Comparison of ENCODE assay signal across 23 cellular contexts in genomic region chr13:82976499-82976898, GRCh38.
DNase-seq lines count a peak whose midpoint lies in the region; TF ChIP-seq lines count a peak whose summit lies in the region.
"Had no signal": no experiment of that assay in that cellular context is flagged by ENCODE, and none has a peak within 500 bp of the region (broad histone marks: within the 10 kb centered on the region; RNA-seq: fewer than 3 reads in every experiment).

No MANE protein-coding gene starts in this region.

- TF ChIP-seq CTCF in C4-2B (conservative IDR thresholded peaks at IDR 0.05): peak; percentile 37
- peak; percentile 26 for TF ChIP-seq CTCF in LNCAP (IDR thresholded peaks at IDR 0.05)
- peak; percentile 77 for TF ChIP-seq CTCF in chondrocyte (IDR thresholded peaks at IDR 0.05)
- no peak for TF ChIP-seq CTCF in neural cell (IDR thresholded peaks at IDR 0.05; ENCODE audit: poor library complexity, severe bottlenecking)
- peak in 1 of 2 donors; percentile 36 for TF ChIP-seq CTCF in mammary epithelial cell (conservative IDR thresholded peaks at IDR 0.05 in 1 of 2, IDR thresholded peaks at IDR 0.05 in 1 of 2; ENCODE audit: extremely low read depth in 1 of 2, insufficient read depth in 1 of 2, low read depth in 1 of 2, low read length in 2 of 2)

- H3K79me2 ChIP-seq in neural cell (replicated peaks; ENCODE audit: insufficient read depth, low read length) (no peaks in the 10 kb centered on the region), mammary epithelial cell (ENCODE audit: insufficient read depth, low read length) (no peaks in the 10 kb centered on the region)
- H3K79me2 ChIP-seq: parathyroid adenoma had no signal

- H3K9me3 ChIP-seq in neural cell (ENCODE audit: low read length) (no peaks in the 10 kb centered on the region), mammary epithelial cell (replicated peaks; ENCODE audit: insufficient read depth, low read length) (no peaks in the 10 kb centered on the region)

- H4K20me1 ChIP-seq in neural cell (ENCODE audit: insufficient read depth) (no peaks in the 10 kb centered on the region), mammary epithelial cell (ENCODE audit: insufficient read depth, low read length) (no peaks in the 10 kb centered on the region)

- H3K4me1 ChIP-seq in mammary epithelial cell (ENCODE audit: insufficient read depth, low read length): no peaks in the 10 kb centered on the region
- H3K4me1 ChIP-seq: parathyroid adenoma had no signal

- BruUV-seq in mammary epithelial cell (replicated peaks; lab: Mats Ljungman, UMichigan): no TSS peak

- H3K9me3 Mint-ChIP-seq in chondrocyte (ENCODE audit: low read depth): no peaks in the 10 kb centered on the region

- H3K27me3 Mint-ChIP-seq in chondrocyte (ENCODE audit: low read depth): no peaks in the 10 kb centered on the region
- H3K27me3 Mint-ChIP-seq: activated naive CD8-positive, alpha-beta T cell treated with anti-CD3 and anti-CD28 coated beads, Interleukin-2, amount 10 ng/mL, durations not matched to agents 7 days and 5 days; activated T-helper 17 cell treated with anti-CD3 and anti-CD28 coated beads, Interleukin-2, amount 50 U/mL, for 72 hours; CD4-positive, alpha-beta memory T cell had no signal

- TF ChIP-seq RAD21 in neural cell (conservative IDR thresholded peaks at IDR 0.05): peak; percentile 18

- H3K27me3 ChIP-seq in neural cell (ENCODE audit: insufficient read depth, low read depth, low read length) (no peaks in the 10 kb centered on the region), mammary epithelial cell (ENCODE audit: insufficient read depth, low read length) (no peaks in the 10 kb centered on the region)

- H3K36me3 ChIP-seq in neural cell (ENCODE audit: insufficient read depth, low read length) (no peaks in the 10 kb centered on the region), mammary epithelial cell (ENCODE audit: insufficient read depth, low read length) (no peaks in the 10 kb centered on the region)
- H3K36me3 ChIP-seq: WERI-Rb-1 had no signal

- H3K27ac ChIP-seq in C4-2B (no peak overlapping the region), neural cell (ENCODE audit: low read length) (peak overlapping the region; percentile 18), mammary epithelial cell (ENCODE audit: insufficient read depth, low read depth, low read length) (no peak overlapping the region)
- H3K27ac ChIP-seq: parathyroid adenoma, WERI-Rb-1 had no signal

- H3K4me3 ChIP-seq in neural cell (ENCODE audit: low read length): no peak overlapping the region
- no peak overlapping the region for H3K4me3 ChIP-seq in mammary epithelial cell (replicated peaks in 1 of 3; ENCODE audit: insufficient read depth in 1 of 3, low read depth in 2 of 3, low read length in 3 of 3)

- CTCF ChIA-PET in mammary epithelial cell (lab: Charles Lee; ENCODE audit: low non-redundant PET): no interaction called here

- dilution Hi-C loops in mammary epithelial cell (cut with HindIII; ENCODE audit: low sequenced_read_pairs): no loop called here

- H3K4me2 ChIP-seq in neural cell (ENCODE audit: low read length) (no peak overlapping the region), mammary epithelial cell (ENCODE audit: insufficient read depth, low read depth, low read length) (no peak overlapping the region)

- H3K9me2 ChIP-seq in neural cell (ENCODE audit: insufficient read depth, low read length): no peaks in the 10 kb centered on the region

- in situ Hi-C loops in mammary epithelial cell (cut with MboI; ENCODE audit: low sequenced_read_pairs in 2 of 2): no loop called here

- no peak overlapping the region for H2AFZ ChIP-seq in neural cell (ENCODE audit: low read depth, low read length)
- H2AFZ ChIP-seq in mammary epithelial cell (ENCODE audit: low read depth, low read length): no peak overlapping the region
- H2AFZ ChIP-seq: parathyroid adenoma had no signal

- no peaks in the 10 kb centered on the region for H3K4me1 Mint-ChIP-seq in chondrocyte (ENCODE audit: low read depth)
- H3K4me1 Mint-ChIP-seq: activated naive CD8-positive, alpha-beta T cell treated with anti-CD3 and anti-CD28 coated beads, Interleukin-2, amount 10 ng/mL, durations not matched to agents 7 days and 5 days; activated T-helper 17 cell treated with anti-CD3 and anti-CD28 coated beads, Interleukin-2, amount 50 U/mL, for 72 hours; CD4-positive, alpha-beta memory T cell had no signal

- no peak overlapping the region for H3K9ac ChIP-seq in neural cell (ENCODE audit: low read length)
- H3K9ac ChIP-seq in mammary epithelial cell (ENCODE audit: insufficient read depth, low read length): no peak overlapping the region
- H3K9ac ChIP-seq: parathyroid adenoma had no signal

- TF ChIP-seq EP300 in neural cell (conservative IDR thresholded peaks at IDR 0.05; ENCODE audit: poor library complexity, severe bottlenecking): no peak

- no peak overlapping the region for H3K27ac Mint-ChIP-seq in chondrocyte (ENCODE audit: unreplicated experiment)
- H3K27ac Mint-ChIP-seq: activated naive CD8-positive, alpha-beta T cell treated with anti-CD3 and anti-CD28 coated beads, Interleukin-2, amount 10 ng/mL, durations not matched to agents 7 days and 5 days; activated T-helper 17 cell treated with anti-CD3 and anti-CD28 coated beads, Interleukin-2, amount 50 U/mL, for 72 hours; CD4-positive, alpha-beta memory T cell; T-helper 1 cell treated with Interleukin-12 subunit alpha and Interleukin-12 subunit beta and Interleukin-4 antibody, amounts not matched to agents 30 μg/mL and 1 μg/mL, for 36 hours had no signal

- intact Hi-C loops in mammary epithelial cell (cut with micrococcal nuclease): no loop called here

- no peak overlapping the region for H3K4me3 Mint-ChIP-seq in chondrocyte (ENCODE audit: unreplicated experiment)
- H3K4me3 Mint-ChIP-seq: activated naive CD8-positive, alpha-beta T cell treated with anti-CD3 and anti-CD28 coated beads, Interleukin-2, amount 10 ng/mL, durations not matched to agents 7 days and 5 days; activated T-helper 17 cell treated with anti-CD3 and anti-CD28 coated beads, Interleukin-2, amount 50 U/mL, for 72 hours; CD4-positive, alpha-beta memory T cell; T-helper 1 cell treated with Interleukin-12 subunit alpha and Interleukin-12 subunit beta and Interleukin-4 antibody, amounts not matched to agents 30 μg/mL and 1 μg/mL, for 36 hours had no signal

- H3K36me3 Mint-ChIP-seq in chondrocyte (ENCODE audit: low read depth): no peaks in the 10 kb centered on the region
- H3K36me3 Mint-ChIP-seq: activated naive CD8-positive, alpha-beta T cell treated with anti-CD3 and anti-CD28 coated beads, Interleukin-2, amount 10 ng/mL, durations not matched to agents 7 days and 5 days; CD4-positive, alpha-beta memory T cell had no signal

- no peaks in the 10 kb centered on the region for H3F3A ChIP-seq in neural cell (ENCODE audit: insufficient read depth, low read length, poor library complexity, severe bottlenecking)

- DNase-seq in chondrocyte (ENCODE audit: low spot score): no peak
- no peak for DNase-seq in NCI-H187 (lab: John Stamatoyannopoulos, UW)
- no peak for DNase-seq in nucleus accumbens (lab: John Stamatoyannopoulos, UW)
- no peak for DNase-seq in mammary epithelial cell
- DNase-seq in activated CD4-positive, alpha-beta T cell treated with anti-CD3 and anti-CD28 coated beads for 4 hours: no peak
- DNase-seq: activated CD8-positive, alpha-beta memory T cell treated with anti-CD3 and anti-CD28 coated beads, Interleukin-2, amount 50 U/mL, for 4 hours; activated naive CD8-positive, alpha-beta T cell treated with anti-CD3 and anti-CD28 coated beads, Interleukin-2, amount 10 ng/mL, durations not matched to agents 7 days and 5 days; CD4-positive, alpha-beta memory T cell; cerebellar nuclear complex; effector CD8-positive, alpha-beta T cell; KG1; mesendoderm; NCI-H1930; NCI-H2227 treated with DMSO at 0.1 percent for 48 hours; NCI-H774; substantia nigra; WERI-Rb-1 had no signal

TF ChIP-seq in neural cell, 6 proteins besides CTCF, POLR2A, EP300 and RAD21:
- TF ChIP-seq REST (IDR thresholded peaks at IDR 0.05; ENCODE audit: borderline replicate concordance): no peak
- TF ChIP-seq EZH2 (IDR thresholded peaks at IDR 0.05; ENCODE audit: borderline replicate concordance, insufficient read depth, low read length, poor library complexity, severe bottlenecking): no peak
- TF ChIP-seq MXI1 (conservative IDR thresholded peaks at IDR 0.05; ENCODE audit: poor library complexity, severe bottlenecking): no peak
- TF ChIP-seq SMC3 (conservative IDR thresholded peaks at IDR 0.05; ENCODE audit: poor library complexity): no peak
- no peak for TF ChIP-seq POLR2AphosphoS5 (IDR thresholded peaks at IDR 0.05)
- TF ChIP-seq TAF1 (IDR thresholded peaks at IDR 0.05; ENCODE audit: low read depth): no peak
